18 cellular contexts compared by ENCODE assay signal in the genomic region with DNA sequence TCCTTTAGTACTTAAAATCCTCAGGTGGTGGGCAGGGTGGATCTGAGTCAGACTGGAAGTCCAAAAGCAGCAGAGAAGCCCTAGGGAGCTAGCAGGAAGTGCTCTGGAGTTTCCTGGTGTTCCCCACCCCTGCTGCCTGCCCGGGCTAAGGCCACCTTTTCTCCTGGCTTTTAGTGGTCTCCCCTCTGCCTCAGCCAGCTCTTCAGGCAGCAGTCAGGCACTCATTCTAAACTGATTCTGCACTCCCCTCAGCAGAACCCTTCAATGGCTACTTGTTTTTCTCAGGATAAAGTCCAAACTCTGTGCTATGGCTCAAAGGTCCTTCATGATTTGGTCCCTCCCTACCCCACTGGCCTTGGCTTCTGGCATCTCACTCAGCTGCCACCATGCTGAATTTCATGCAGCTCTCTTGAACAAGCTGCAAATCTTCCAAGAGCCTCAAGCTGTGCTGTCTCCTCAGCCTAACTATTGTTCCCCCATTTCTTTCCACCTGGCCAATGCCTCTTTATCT. TPM values are rescaled to one million over a fixed set of nuclear protein-coding genes. Genes with fewer than 3 reads are reported as not detected.
DNase-seq lines count a peak whose midpoint lies in the region; ATAC-seq and TF ChIP-seq lines count a peak whose summit lies in the region.
"Had no signal": no experiment of that assay in that cellular context is flagged by ENCODE, and none has a peak within 500 bp of the region (broad histone marks: within the 10 kb centered on the region; RNA-seq: fewer than 3 reads in every experiment).

No MANE protein-coding gene starts in this region.

- H3K27ac ChIP-seq in BLaER1 (no peak overlapping the region), HUES48 (ENCODE audit: low read depth, low read length) (peak overlapping the region; percentile 51), duodenal mucosa (ENCODE audit: low read depth, low read length) (no peak overlapping the region), esophagus muscularis mucosa (replicated peaks in 1 of 4) (no peak overlapping the region)

- H3K9me3 ChIP-seq in BLaER1: no peaks in the 10 kb centered on the region
- H3K9me3 ChIP-seq in HUES48 (ENCODE audit: control insufficient read depth, insufficient read depth, low read length): no peaks in the 10 kb centered on the region
- H3K9me3 ChIP-seq in duodenal mucosa (ENCODE audit: control insufficient read depth in 1 of 2, low read length in 2 of 2): no peaks in the 10 kb centered on the region
- no peaks in the 10 kb centered on the region for H3K9me3 ChIP-seq in mucosa of descending colon
- no peaks in the 10 kb centered on the region for H3K9me3 ChIP-seq in esophagus muscularis mucosa
- H3K9me3 ChIP-seq: BE2C had no signal

- ATAC-seq in mucosa of descending colon: peak; percentile 86
- ATAC-seq in HG02759 (IDR thresholded peaks at IDR 0.05; ENCODE audit: unreplicated experiment): no peak
- no peak for ATAC-seq in HG03025 (IDR thresholded peaks at IDR 0.05; ENCODE audit: low FRiP score, unreplicated experiment)

- no peak for TF ChIP-seq POLR2A in esophagus muscularis mucosa (IDR thresholded peaks at IDR 0.05; ENCODE audit: low read depth)

- intact Hi-C loops in mucosa of descending colon (cut with DNase I, micrococcal nuclease) (no loop called here), esophagus muscularis mucosa (cut with DNase I) (no loop called here)

- H3K4me2 ChIP-seq in BLaER1: peak overlapping the region; percentile 51

- DNase-seq in mucosa of descending colon (peak in 2 of 3 donors; percentile 38 to 44), AG08395 (ENCODE audit: low spot score) (no peak), esophagus muscularis mucosa (ENCODE audit: extremely low spot score) (no peak)
- DNase-seq: activated CD8-positive, alpha-beta memory T cell treated with anti-CD3 and anti-CD28 coated beads, Interleukin-2, amount 50 U/mL, for 48 hours; activated naive CD8-positive, alpha-beta T cell treated with anti-CD3 and anti-CD28 coated beads, Interleukin-2, amount 10 ng/mL, durations not matched to agents 7 days and 5 days; BE2C; EL; midbrain; posterior cingulate gyrus; T-helper 1 cell had no signal

- H3K9ac ChIP-seq in BLaER1 (0 out of 2 replicates have a peak overlapping the region, but pooled peaks have one; percentile 21), HUES48 (ENCODE audit: low read depth, low read length) (no peak overlapping the region), duodenal mucosa (ENCODE audit: low read depth in 1 of 2, low read length in 2 of 2) (no peak overlapping the region)

- 47% methylated on average over 1 of the region's 1 CpG for WGBS in esophagus muscularis mucosa

- peaks cover 22% of the 10 kb centered on the region for H3K4me1 ChIP-seq in BLaER1
- H3K4me1 ChIP-seq in HUES48 (ENCODE audit: control insufficient read depth, insufficient read depth, low read length): peaks cover 10% of the 10 kb centered on the region
- H3K4me1 ChIP-seq in duodenal mucosa (ENCODE audit: control insufficient read depth in 1 of 2, insufficient read depth in 2 of 2, low read length in 2 of 2): peaks cover 17% of the 10 kb centered on the region in 2 donors
- H3K4me1 ChIP-seq in mucosa of descending colon (ENCODE audit: low read depth): peaks cover 5% of the 10 kb centered on the region
- H3K4me1 ChIP-seq in esophagus muscularis mucosa: peaks cover 0 to 14% (median 8%) of the 10 kb centered on the region in 4 donors
- H3K4me1 ChIP-seq: BE2C had no signal

- H4K20me1 ChIP-seq in BLaER1: no peaks in the 10 kb centered on the region

- H3K27me3 ChIP-seq in BLaER1: no peaks in the 10 kb centered on the region
- H3K27me3 ChIP-seq in HUES48 (ENCODE audit: control insufficient read depth, insufficient read depth, low read length): no peaks in the 10 kb centered on the region
- H3K27me3 ChIP-seq in duodenal mucosa (ENCODE audit: control insufficient read depth in 1 of 2, insufficient read depth in 2 of 2, low read length in 2 of 2): no peaks in the 10 kb centered on the region
- H3K27me3 ChIP-seq in esophagus muscularis mucosa: no peaks in the 10 kb centered on the region
- H3K27me3 ChIP-seq: BE2C had no signal

- no peak for TF ChIP-seq CTCF in mucosa of descending colon (IDR thresholded peaks at IDR 0.05)
- TF ChIP-seq CTCF in esophagus muscularis mucosa (IDR thresholded peaks at IDR 0.05): no peak

- H3K36me3 ChIP-seq in BLaER1 (no peaks in the 10 kb centered on the region), HUES48 (ENCODE audit: control insufficient read depth, insufficient read depth, low read length) (no peaks in the 10 kb centered on the region), duodenal mucosa (ENCODE audit: control insufficient read depth in 1 of 2, insufficient read depth in 2 of 2, low read length in 2 of 2) (no peaks in the 10 kb centered on the region), mucosa of descending colon (ENCODE audit: low read depth) (no peaks in the 10 kb centered on the region), esophagus muscularis mucosa (no peaks in the 10 kb centered on the region)
- H3K36me3 ChIP-seq: BE2C had no signal

- H3K4me3 ChIP-seq in BLaER1: no peak overlapping the region
- H3K4me3 ChIP-seq in HUES48 (ENCODE audit: low read depth, low read length): no peak overlapping the region
- peak overlapping the region; percentile 13 to 38 for H3K4me3 ChIP-seq in duodenal mucosa (ENCODE audit: low read depth in 1 of 2, low read length in 2 of 2)
- H3K4me3 ChIP-seq in mucosa of descending colon: no peak overlapping the region
- H3K4me3 ChIP-seq in esophagus muscularis mucosa: no peak overlapping the region

- TF ChIP-seq EP300 in esophagus muscularis mucosa (IDR thresholded peaks at IDR 0.05): no peak

RNA-seq across cellular contexts. Expression of gene DNMBP, which starts 28.9 kb away (rescaled TPM):
- total RNA-seq in mucosa of descending colon (10 to 100 TPM; 37.1 to 60.0 (median 48.3) TPM), esophagus muscularis mucosa (10 to 100 TPM; 14.5 to 21.6 (median 17.4) TPM)

RNA-seq across cellular contexts. Expression of gene CPN1, which starts 43.1 kb away (rescaled TPM):
- total RNA-seq in mucosa of descending colon: under 1 TPM in 1 of 3 donors, not detected in 2; 0.14 TPM
- total RNA-seq in esophagus muscularis mucosa: not detected
- total RNA-seq: activated naive CD8-positive, alpha-beta T cell treated with anti-CD3 and anti-CD28 coated beads, Interleukin-2, amount 10 ng/mL, durations not matched to agents 7 days and 5 days; chondrocyte; fibroblast of lung; ureter had no signal

Comparison
In these comparisons a context has a peak if more than half of its experiments do, and no peak if none do; other contexts are left out.
1. H3K4me3 ChIP-seq: peak in duodenal mucosa (2 of 2); none in BLaER1 (single experiment), HUES48 (single experiment), mucosa of descending colon (single experiment) and esophagus muscularis mucosa (0 of 4).
2. DNase-seq: peak in mucosa of descending colon (2 of 3); none in AG08395 (single experiment) and esophagus muscularis mucosa (single experiment).